Comparison of ENCODE assay signal across 10 cellular contexts in genomic region chr12:67720383-67720856, GRCh38.
DNase-seq lines count a peak whose midpoint lies in the region; ATAC-seq and TF ChIP-seq lines count a peak whose summit lies in the region.
"Had no signal": no experiment of that assay in that cellular context is flagged by ENCODE, and none has a peak within 500 bp of the region (broad histone marks: within the 10 kb centered on the region; RNA-seq: fewer than 3 reads in every experiment).

No MANE protein-coding gene starts in this region.

- H3K36me3 Mint-ChIP-seq in activated T-cell treated with anti-CD3 and anti-CD28 coated beads, Interleukin-2, amount 50 U/mL, for 72 hours (ENCODE audit: insufficient read depth in 2 of 2), result no peaks in the 10 kb centered on the region
- H3K36me3 Mint-ChIP-seq: activated naive CD8-positive, alpha-beta T cell had no signal

- H3K4me3 Mint-ChIP-seq in activated T-cell treated with anti-CD3 and anti-CD28 coated beads, Interleukin-2, amount 50 U/mL, for 72 hours, result no peak overlapping the region
- H3K4me3 Mint-ChIP-seq: activated naive CD8-positive, alpha-beta T cell had no signal

- no peak for TF ChIP-seq CTCF in BE2C (IDR thresholded peaks at IDR 0.05; ENCODE audit: low read depth, low read length)
- TF ChIP-seq CTCF in choroid plexus epithelial cell (conservative IDR thresholded peaks at IDR 0.05; ENCODE audit: low read depth, low read length), result no peak
- no peak for TF ChIP-seq CTCF in mucosa of descending colon (IDR thresholded peaks at IDR 0.05)

- H3K9me3 Mint-ChIP-seq in activated T-cell treated with anti-CD3 and anti-CD28 coated beads, Interleukin-2, amount 50 U/mL, for 72 hours, result no peaks in the 10 kb centered on the region

- ATAC-seq in mucosa of descending colon, result peak; percentile 4
- ATAC-seq in activated T-cell treated with anti-CD3 and anti-CD28 coated beads, Interleukin-2, amount 50 U/mL, for 72 hours (replicated peaks in 1 of 2), result no peak

- H3K27ac Mint-ChIP-seq in activated T-cell treated with anti-CD3 and anti-CD28 coated beads, Interleukin-2, amount 50 U/mL, for 72 hours, result no peak overlapping the region
- H3K27ac Mint-ChIP-seq: activated naive CD8-positive, alpha-beta T cell had no signal

- H3K4me3 ChIP-seq in BE2C (ENCODE audit: low read depth, low read length), result no peak overlapping the region
- H3K4me3 ChIP-seq in choroid plexus epithelial cell (ENCODE audit: low read depth, low read length), result no peak overlapping the region
- no peak overlapping the region for H3K4me3 ChIP-seq in mucosa of descending colon
- H3K4me3 ChIP-seq: ovary had no signal

- peaks cover 6% of the 10 kb centered on the region for H3K27me3 Mint-ChIP-seq in activated T-cell treated with anti-CD3 and anti-CD28 coated beads, Interleukin-2, amount 50 U/mL, for 72 hours (ENCODE audit: low read depth)
- H3K27me3 Mint-ChIP-seq: activated naive CD8-positive, alpha-beta T cell had no signal

- H3K4me1 ChIP-seq in BE2C, result no peaks in the 10 kb centered on the region; the same call in 1 of the 2 replicates
- peaks cover 11% of the 10 kb centered on the region for H3K4me1 ChIP-seq in mucosa of descending colon (ENCODE audit: low read depth)

- H3K27me3 ChIP-seq in BE2C, result no peaks in the 10 kb centered on the region
- H3K27me3 ChIP-seq: ovary had no signal

- H3K4me1 Mint-ChIP-seq in activated T-cell treated with anti-CD3 and anti-CD28 coated beads, Interleukin-2, amount 50 U/mL, for 72 hours (ENCODE audit: low read depth), result no peaks in the 10 kb centered on the region

- intact Hi-C loops in mucosa of descending colon (cut with DNase I, micrococcal nuclease), result no loop called here

- DNase-seq in BE2C (peak; percentile 39), HuH-7 (ENCODE audit: low spot score) (peak; percentile 60), choroid plexus epithelial cell (ENCODE audit: low read depth) (peak; percentile 82), mucosa of descending colon (no peak), cortex of kidney (lab: John Stamatoyannopoulos, UW) (no peak), epidermal melanocyte (ENCODE audit: insufficient read length, low spot score) (no peak), GF-D8 (lab: John Stamatoyannopoulos, UW) (no peak)
- DNase-seq in activated T-cell treated with anti-CD3 and anti-CD28 coated beads, Interleukin-2, amount 50 U/mL, for 72 hours, result no peak

- H3K9me3 ChIP-seq in BE2C (no peaks in the 10 kb centered on the region), mucosa of descending colon (no peaks in the 10 kb centered on the region)
- H3K9me3 ChIP-seq: ovary had no signal

- no peaks in the 10 kb centered on the region for H3K36me3 ChIP-seq in BE2C
- no peaks in the 10 kb centered on the region for H3K36me3 ChIP-seq in mucosa of descending colon (ENCODE audit: low read depth)
- H3K36me3 ChIP-seq: ovary had no signal

Comparison
In these comparisons a context has a peak if more than half of its experiments do, and no peak if none do; other contexts are left out.
1. DNase-seq: peak in BE2C (single experiment), HuH-7 (single experiment) and choroid plexus epithelial cell (single experiment); none in mucosa of descending colon (0 of 3), activated T-cell treated with anti-CD3 and anti-CD28 coated beads, Interleukin-2, amount 50 U/mL, for 72 hours (0 of 2), cortex of kidney (single experiment), epidermal melanocyte (single experiment) and GF-D8 (single experiment).